22 cellular contexts compared by ENCODE assay signal in the genomic region with DNA sequence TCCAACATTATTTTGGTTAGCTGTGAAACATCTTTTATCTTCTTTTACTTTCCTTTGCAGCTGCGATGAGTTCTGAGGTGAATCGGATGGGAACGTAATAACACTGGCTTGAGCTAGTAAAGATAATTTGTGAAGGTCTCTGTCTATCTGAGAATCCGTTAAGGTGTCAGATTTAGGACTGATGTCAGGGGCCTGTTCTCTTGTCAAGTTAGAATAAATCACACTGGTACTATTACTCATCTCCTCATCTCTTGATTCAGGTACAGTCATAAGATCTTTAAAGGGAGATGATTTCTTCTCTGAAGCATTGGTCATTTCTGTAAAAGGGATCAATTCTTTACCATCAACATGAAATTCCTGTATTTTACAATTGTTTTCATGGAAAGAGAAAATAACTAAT.
"Had no signal": no experiment of that assay in that cellular context is flagged by ENCODE, and none has a peak within 500 bp of the region (broad histone marks: within the 10 kb centered on the region; RNA-seq: fewer than 3 reads in every experiment).

No MANE protein-coding gene starts in this region.

- H3K9me3 Mint-ChIP-seq: activated T-helper 1 cell treated with anti-CD3 and anti-CD28 coated beads, Interleukin-12 subunit alpha, Interleukin-12 subunit beta, Interleukin-2, Interleukin-4 antibody, amounts not matched to agents 30 ng/mL and 10 ng/mL and 1 ng/mL, durations not matched to agents 14 hours and 24 hours and 36 hours; WTC11 had no signal

- H3K27ac ChIP-seq: cardiac muscle cell, esophagus muscularis mucosa, left lung, neutrophil, ovary, prostate gland, right atrium auricular region had no signal

- H3K27me3 ChIP-seq: cardiac muscle cell, esophagus muscularis mucosa, left lung, neutrophil, ovary, right atrium auricular region had no signal

- H3K4me1 Mint-ChIP-seq: nephron, WTC11 had no signal

- H3K4me1 ChIP-seq: esophagus muscularis mucosa, prostate gland, right atrium auricular region had no signal

- ATAC-seq: left lung; stimulated activated naive CD8-positive, alpha-beta T cell treated with anti-CD3 and anti-CD28 coated beads, Interleukin-15, Interleukin-2, amounts not matched to agents 100 U/mL and 50 U/mL, for 24 hours; WTC11 had no signal

- H3K27me3 Mint-ChIP-seq: activated CD4-positive, alpha-beta T cell treated with anti-CD3 and anti-CD28 coated beads, Interleukin-2, amount 10 ng/mL, durations not matched to agents 7 days and 5 days had no signal

- H3K27ac Mint-ChIP-seq: activated CD4-positive, alpha-beta T cell treated with anti-CD3 and anti-CD28 coated beads, Interleukin-2, amount 10 ng/mL, durations not matched to agents 7 days and 5 days; activated T-helper 1 cell treated with anti-CD3 and anti-CD28 coated beads, Interleukin-12 subunit alpha, Interleukin-12 subunit beta, Interleukin-2, Interleukin-4 antibody, amounts not matched to agents 30 ng/mL and 10 ng/mL and 1 ng/mL, durations not matched to agents 14 hours and 24 hours and 36 hours; mesothelial cell of epicardium; nephron; WTC11 had no signal

- DNase-seq: activated CD4-positive, alpha-beta T cell treated with anti-CD3 and anti-CD28 coated beads, Interleukin-2, amount 10 ng/mL, durations not matched to agents 7 days and 5 days; activated CD8-positive, alpha-beta memory T cell treated with anti-CD3 and anti-CD28 coated beads, Interleukin-2, amount 50 U/mL, for 48 hours; amygdala; dermis blood vessel endothelial cell; effector CD8-positive, alpha-beta T cell; hippocampal formation; kidney glomerular epithelial cell; left lung; ovary; stimulated activated CD4-positive, alpha-beta T cell treated with anti-CD3 and anti-CD28 coated beads, Interleukin-4, amount 100 ng/mL, for 24 hours; stimulated activated naive CD8-positive, alpha-beta T cell treated with anti-CD3 and anti-CD28 coated beads, Interleukin-15, Interleukin-2, amounts not matched to agents 100 U/mL and 50 U/mL, for 24 hours; T-helper 9 cell had no signal

- H3K4me3 Mint-ChIP-seq: activated CD4-positive, alpha-beta T cell treated with anti-CD3 and anti-CD28 coated beads, Interleukin-2, amount 10 ng/mL, durations not matched to agents 7 days and 5 days; activated T-helper 1 cell treated with anti-CD3 and anti-CD28 coated beads, Interleukin-12 subunit alpha, Interleukin-12 subunit beta, Interleukin-2, Interleukin-4 antibody, amounts not matched to agents 30 ng/mL and 10 ng/mL and 1 ng/mL, durations not matched to agents 14 hours and 24 hours and 36 hours; mesothelial cell of epicardium; nephron; WTC11 had no signal

- H3K9me3 ChIP-seq: esophagus muscularis mucosa, left lung, neutrophil, ovary, prostate gland, right atrium auricular region had no signal

- H3K36me3 ChIP-seq: ovary had no signal

- H3K4me3 ChIP-seq: cardiac muscle cell, esophagus muscularis mucosa, left lung, lung, ovary, prostate gland, right atrium auricular region had no signal
